In the genomic region with DNA sequence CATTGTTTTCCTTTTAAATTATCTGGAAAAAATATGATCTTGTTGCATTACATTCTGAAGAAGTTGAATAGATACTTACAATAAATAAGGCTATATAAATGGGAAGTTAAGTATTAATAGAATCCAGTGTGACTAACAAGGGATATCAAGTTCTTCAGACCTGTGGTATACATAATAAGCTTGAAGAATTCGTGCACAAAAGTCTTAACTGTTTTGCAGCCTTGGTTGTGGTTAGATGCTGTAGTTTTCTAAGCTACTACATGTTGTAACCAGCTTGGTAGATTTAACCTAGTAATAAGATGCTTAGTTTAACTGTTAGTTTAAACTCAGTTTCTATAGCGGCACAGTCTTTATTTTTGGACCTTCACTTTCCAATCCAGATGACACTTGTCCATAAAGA, we compare ENCODE assay signal across 28 cellular contexts.
DNase-seq lines count a peak whose midpoint lies in the region; FAIRE-seq and TF ChIP-seq lines count a peak whose summit lies in the region.
"Had no signal": no experiment of that assay in that cellular context is flagged by ENCODE, and none has a peak within 500 bp of the region (broad histone marks: within the 10 kb centered on the region; RNA-seq: fewer than 3 reads in every experiment).

No MANE protein-coding gene starts in this region.

- intact Hi-C loops in Caco-2 (cut with micrococcal nuclease; ENCODE audit: unreplicated experiment): loop anchor here (5.0 kb wide), 1 partner anchor 65 kb away; no protein-coding TSS in a partner anchor

- no TSS peak for BruUV-seq in Caco-2 (replicated peaks; lab: Mats Ljungman, UMichigan)

- DNase-seq in GM18507 (ENCODE audit: extremely low spot score, insufficient read length, low read depth) (no peak), MV-4-11 (lab: John Stamatoyannopoulos, UW) (peak; percentile 25), foreskin melanocyte (peak; percentile 8), retinal pigment epithelial cell (ENCODE audit: low read depth) (peak; percentile 27), NCI-H1694 treated with DMSO at 0.1 percent for 48 hours (lab: John Stamatoyannopoulos, UW) (no peak), WERI-Rb-1 (no peak), Caco-2 (no peak)
- DNase-seq: activated CD8-positive, alpha-beta memory T cell treated with anti-CD3 and anti-CD28 coated beads, Interleukin-2, amount 50 U/mL, for 48 hours; activated CD8-positive, alpha-beta T cell treated with anti-CD3 and anti-CD28 coated beads for 36 hours; activated naive CD4-positive, alpha-beta T cell treated with anti-CD3 and anti-CD28 coated beads, Interleukin-2, amount 50 U/mL, for 16 hours; amniotic stem cell; C1 segment of cervical spinal cord; hypothalamus; NCI-H1105; NCI-H187 treated with DMSO at 0.1 percent for 48 hours; NCI-H226; NCI-H774; Peyer's patch; SHP77 treated with DMSO at 0.1 percent for 48 hours; stimulated activated CD4-positive, alpha-beta T cell treated with anti-CD3 and anti-CD28 coated beads, Interleukin-4, amount 100 ng/mL, for 24 hours had no signal

- H3K9me3 ChIP-seq in WERI-Rb-1 (ENCODE audit: severe bottlenecking) (no peaks in the 10 kb centered on the region), Caco-2 (no peaks in the 10 kb centered on the region)
- H3K9me3 ChIP-seq: Peyer's patch, tibial nerve had no signal

- H3K36me3 ChIP-seq in WERI-Rb-1: no peaks in the 10 kb centered on the region
- no peaks in the 10 kb centered on the region for H3K36me3 ChIP-seq in Caco-2 (ENCODE audit: control insufficient read depth, insufficient read depth, low read length)
- H3K36me3 ChIP-seq: cardiac muscle cell, Peyer's patch, tibial nerve had no signal

- TF ChIP-seq CTCF in retinal pigment epithelial cell (conservative IDR thresholded peaks at IDR 0.05; ENCODE audit: low read depth, low read length) (no peak), WERI-Rb-1 (IDR thresholded peaks at IDR 0.05; ENCODE audit: low read depth, low read length) (no peak), Caco-2 (IDR thresholded peaks at IDR 0.05; ENCODE audit: insufficient read depth in 1 of 2, low read depth in 1 of 2, low read length in 1 of 2, severe bottlenecking in 1 of 2, unreplicated experiment in 1 of 2) (no peak)

- H3K27me3 Mint-ChIP-seq in Caco-2 (ENCODE audit: insufficient read depth, unreplicated experiment): no peaks in the 10 kb centered on the region
- H3K27me3 Mint-ChIP-seq: activated CD8-positive, alpha-beta T cell treated with anti-CD3 and anti-CD28 coated beads for 36 hours; activated T-helper 17 cell treated with anti-CD3 and anti-CD28 coated beads, Interleukin-2, amount 50 U/mL, for 72 hours; memory B cell had no signal

- H3K27ac Mint-ChIP-seq in Caco-2 (ENCODE audit: unreplicated experiment): no peak overlapping the region
- H3K27ac Mint-ChIP-seq: activated CD8-positive, alpha-beta T cell treated with anti-CD3 and anti-CD28 coated beads for 36 hours; activated T-helper 17 cell treated with anti-CD3 and anti-CD28 coated beads, Interleukin-2, amount 50 U/mL, for 72 hours; memory B cell; T-helper 2 cell treated with Interferon-gamma antibody and Interleukin-4, amounts not matched to agents 5 μg/mL and 100 μg/mL, for 36 hours had no signal

- no peak overlapping the region for H3K4me3 Mint-ChIP-seq in Caco-2 (ENCODE audit: unreplicated experiment)
- H3K4me3 Mint-ChIP-seq: activated CD8-positive, alpha-beta T cell treated with anti-CD3 and anti-CD28 coated beads for 36 hours; activated T-helper 17 cell treated with anti-CD3 and anti-CD28 coated beads, Interleukin-2, amount 50 U/mL, for 72 hours; memory B cell; T-helper 2 cell treated with Interferon-gamma antibody and Interleukin-4, amounts not matched to agents 5 μg/mL and 100 μg/mL, for 36 hours had no signal

- H3K27me3 ChIP-seq in WERI-Rb-1 (ENCODE audit: insufficient read depth, low read depth, severe bottlenecking) (no peaks in the 10 kb centered on the region), Caco-2 (replicated peaks; ENCODE audit: control insufficient read depth, insufficient read depth, low read length) (no peaks in the 10 kb centered on the region)
- H3K27me3 ChIP-seq: cardiac muscle cell, Peyer's patch, tibial nerve had no signal

- H3K4me3 ChIP-seq in retinal pigment epithelial cell (ENCODE audit: low read length): no peak overlapping the region
- no peak overlapping the region for H3K4me3 ChIP-seq in WERI-Rb-1 (ENCODE audit: low read depth, low read length)
- no peak overlapping the region for H3K4me3 ChIP-seq in Caco-2 (ENCODE audit: low read depth, low read length)
- H3K4me3 ChIP-seq: cardiac muscle cell, Peyer's patch, tibial nerve had no signal

- H3K4me1 Mint-ChIP-seq in Caco-2 (ENCODE audit: low read depth, unreplicated experiment): no peaks in the 10 kb centered on the region

- H3K27ac ChIP-seq in WERI-Rb-1: no peak overlapping the region
- H3K27ac ChIP-seq: cardiac muscle cell, Peyer's patch, tibial nerve had no signal

- no peaks in the 10 kb centered on the region for H3K36me3 Mint-ChIP-seq in Caco-2 (ENCODE audit: insufficient read depth, unreplicated experiment)
- H3K36me3 Mint-ChIP-seq: memory B cell had no signal

- POLR2A ChIA-PET in Caco-2 (lab: Charles Lee): no interaction called here

- peaks cover 8% of the 10 kb centered on the region; the same call in 1 of the 2 replicates for H3K4me1 ChIP-seq in Caco-2
- H3K4me1 ChIP-seq: Peyer's patch had no signal

- CTCF ChIA-PET in Caco-2 (lab: Charles Lee): no interaction called here

- H3K9me3 Mint-ChIP-seq in Caco-2 (ENCODE audit: unreplicated experiment): no peaks in the 10 kb centered on the region
- H3K9me3 Mint-ChIP-seq: activated CD8-positive, alpha-beta T cell treated with anti-CD3 and anti-CD28 coated beads for 36 hours; activated T-helper 17 cell treated with anti-CD3 and anti-CD28 coated beads, Interleukin-2, amount 50 U/mL, for 72 hours; memory B cell; T-helper 2 cell treated with Interferon-gamma antibody and Interleukin-4, amounts not matched to agents 5 μg/mL and 100 μg/mL, for 36 hours had no signal

- FAIRE-seq in GM18507 (lab: Jason Lieb, UNC): peak; percentile 18
- FAIRE-seq: colon, endothelial cell of umbilical vein, H1 had no signal

Comparison
In these comparisons a context has a peak if more than half of its experiments do, and no peak if none do; other contexts are left out.
1. DNase-seq: peak in MV-4-11 (single experiment), foreskin melanocyte (single experiment) and retinal pigment epithelial cell (single experiment); none in GM18507 (single experiment), NCI-H1694 treated with DMSO at 0.1 percent for 48 hours (single experiment), WERI-Rb-1 (single experiment) and Caco-2 (0 of 2).